In genomic region chr5:126969548-126969947, GRCh38 we compare ENCODE assay signal across 16 cellular contexts.
DNase-seq lines count a peak whose midpoint lies in the region; ATAC-seq and TF ChIP-seq lines count a peak whose summit lies in the region.
"Had no signal": no experiment of that assay in that cellular context is flagged by ENCODE, and none has a peak within 500 bp of the region (broad histone marks: within the 10 kb centered on the region; RNA-seq: fewer than 3 reads in every experiment).

No MANE protein-coding gene starts in this region.

- H3K27me3 ChIP-seq in BLaER1 treated with 17β-estradiol and CSF1 and Interleukin-3, amounts not matched to agents 10 nM and 100 nM, result no peaks in the 10 kb centered on the region
- H3K27me3 ChIP-seq in Loucy (ENCODE audit: insufficient read depth, low read length, poor library complexity, severe bottlenecking) (no peaks in the 10 kb centered on the region), left lung (no peaks in the 10 kb centered on the region)
- H3K27me3 ChIP-seq: esophagus muscularis mucosa, hepatocyte, tibial artery had no signal

- 0 out of 2 replicates have a peak, but pooled peaks cover 7% of the 10 kb centered on the region for H3K79me2 ChIP-seq in Loucy (ENCODE audit: insufficient read depth, low read length)
- H3K79me2 ChIP-seq: hepatocyte had no signal

- peak overlapping the region in 8 of 10 experiments; percentile 10 to 63 (median 57); a peak in 14 of 20 replicates for H3K4me3 ChIP-seq in BLaER1 treated with 17β-estradiol and CSF1 and Interleukin-3, amounts not matched to agents 10 nM and 100 nM
- H3K4me3 ChIP-seq in Loucy (ENCODE audit: low read length, poor library complexity, severe bottlenecking) (peak overlapping the region; percentile 36), left lung (no peak overlapping the region)
- H3K4me3 ChIP-seq: esophagus muscularis mucosa, hepatocyte, tibial artery had no signal

- peaks cover 56 to 96% (median 89%) of the 10 kb centered on the region in 10 experiments for H3K4me1 ChIP-seq in BLaER1 treated with 17β-estradiol and CSF1 and Interleukin-3, amounts not matched to agents 10 nM and 100 nM
- H3K4me1 ChIP-seq in Loucy (ENCODE audit: insufficient read depth, low read length, poor library complexity, severe bottlenecking), result peaks cover 48% of the 10 kb centered on the region
- peaks cover 15 to 28% of the 10 kb centered on the region in 2 donors for H3K4me1 ChIP-seq in left lung

- H3K36me3 ChIP-seq in BLaER1 treated with 17β-estradiol and CSF1 and Interleukin-3, amounts not matched to agents 10 nM and 100 nM, result peaks cover 0 to 15% (median 0%) of the 10 kb centered on the region in 11 experiments; a peak in 3 of 22 replicates
- no peaks in the 10 kb centered on the region for H3K36me3 ChIP-seq in Loucy (ENCODE audit: insufficient read depth, low read length)
- H3K36me3 ChIP-seq in left lung, result no peaks in the 10 kb centered on the region
- H3K36me3 ChIP-seq: esophagus muscularis mucosa, tibial artery had no signal

- H3K9ac ChIP-seq in BLaER1 treated with 17β-estradiol and CSF1 and Interleukin-3, amounts not matched to agents 10 nM and 100 nM, result peak overlapping the region in 8 of 11 experiments; percentile 72 to 81 (median 77); a peak in 16 of 22 replicates
- peak overlapping the region; percentile 32 for H3K9ac ChIP-seq in Loucy (ENCODE audit: low read depth, low read length, poor library complexity, severe bottlenecking)

- H4K20me1 ChIP-seq in BLaER1 treated with 17β-estradiol and CSF1 and Interleukin-3, amounts not matched to agents 10 nM and 100 nM, result no peaks in the 10 kb centered on the region
- H4K20me1 ChIP-seq in Loucy (ENCODE audit: insufficient read depth, low read length, poor library complexity, severe bottlenecking), result no peaks in the 10 kb centered on the region

- peaks cover 0 to 19% (median 16%) of the 10 kb centered on the region in 11 experiments; a peak in 13 of 22 replicates for H3K9me3 ChIP-seq in BLaER1 treated with 17β-estradiol and CSF1 and Interleukin-3, amounts not matched to agents 10 nM and 100 nM (replicated peaks in 1 of 11)
- H3K9me3 ChIP-seq in Loucy (ENCODE audit: insufficient read depth, low read depth, low read length), result no peaks in the 10 kb centered on the region
- no peaks in the 10 kb centered on the region for H3K9me3 ChIP-seq in left lung
- H3K9me3 ChIP-seq: esophagus muscularis mucosa, tibial artery had no signal

- intact Hi-C loops in left lung (cut with DNase I), result no loop called here

- peak overlapping the region in 10 of 11 experiments; percentile 53 to 95 (median 88); a peak in 19 of 22 replicates for H3K27ac ChIP-seq in BLaER1 treated with 17β-estradiol and CSF1 and Interleukin-3, amounts not matched to agents 10 nM and 100 nM
- no peak overlapping the region for H3K27ac ChIP-seq in left lung
- H3K27ac ChIP-seq: esophagus muscularis mucosa, hepatocyte, tibial artery had no signal

- no peaks in the 10 kb centered on the region for H3K9me2 ChIP-seq in Loucy (replicated peaks; ENCODE audit: low read depth, low read length)

- no peak for TF ChIP-seq CTCF in Loucy (conservative IDR thresholded peaks at IDR 0.05; ENCODE audit: low read length)
- no peak for TF ChIP-seq CTCF in left lung (IDR thresholded peaks at IDR 0.05)

- H3K4me2 ChIP-seq in BLaER1 treated with 17β-estradiol and CSF1 and Interleukin-3, amounts not matched to agents 10 nM and 100 nM, result peak overlapping the region; percentile 3 to 97 (median 84); a peak in 20 of 22 replicates
- H3K4me2 ChIP-seq in Loucy (ENCODE audit: low read depth, low read length, poor library complexity, severe bottlenecking), result peak overlapping the region; percentile 46
- H3K4me2 ChIP-seq: hepatocyte had no signal

- H2AFZ ChIP-seq in Loucy (ENCODE audit: low read length), result no peak overlapping the region
- H2AFZ ChIP-seq: hepatocyte had no signal

- H3F3A ChIP-seq in Loucy (ENCODE audit: low read depth), result no peaks in the 10 kb centered on the region

- ATAC-seq in GM19438 (IDR thresholded peaks at IDR 0.05; ENCODE audit: low read depth, unreplicated experiment) (peak; percentile 50), HG02884 (IDR thresholded peaks at IDR 0.05; ENCODE audit: unreplicated experiment) (peak; percentile 35), left lung (no peak), GM18498 (IDR thresholded peaks at IDR 0.05; ENCODE audit: unreplicated experiment) (no peak)
- ATAC-seq: natural killer cell treated with Interleukin-12 subunit alpha and Interleukin-12 subunit beta and Interleukin-15 and Interleukin-18, amount 100 ng/mL, for 72 hours had no signal

- DNase-seq in left lung, result no peak
- no peak for DNase-seq in NCI-H146 (lab: John Stamatoyannopoulos, UW)
- DNase-seq in GM19240 (ENCODE audit: insufficient read length, low spot score), result no peak
- DNase-seq: activated T-cell treated with anti-CD3 and anti-CD28 coated beads for 4 hours, NCI-H1105, NCI-H2227 treated with DMSO at 0.1 percent for 48 hours, SW 1271, tibial artery had no signal

Comparison
In these comparisons a context has a peak if more than half of its experiments do, and no peak if none do; other contexts are left out.
1. H3K27ac ChIP-seq: peak in BLaER1 treated with 17β-estradiol and CSF1 and Interleukin-3, amounts not matched to agents 10 nM and 100 nM (10 of 11); none in left lung (0 of 2).
2. H3K4me3 ChIP-seq: peak in BLaER1 treated with 17β-estradiol and CSF1 and Interleukin-3, amounts not matched to agents 10 nM and 100 nM (8 of 10) and Loucy (single experiment); none in left lung (0 of 2).
3. ATAC-seq: peak in GM19438 (single experiment) and HG02884 (single experiment); none in left lung (single experiment) and GM18498 (single experiment).